In genomic region chr2:127448526-127448925, GRCh38 we compare ENCODE assay signal across 18 cellular contexts. TPM values are rescaled to one million over a fixed set of nuclear protein-coding genes. Genes with fewer than 3 reads are reported as not detected.
DNase-seq lines count a peak whose midpoint lies in the region; ATAC-seq and TF ChIP-seq lines count a peak whose summit lies in the region.
"Had no signal": no experiment of that assay in that cellular context is flagged by ENCODE, and none has a peak within 500 bp of the region (broad histone marks: within the 10 kb centered on the region; RNA-seq: fewer than 3 reads in every experiment).

No MANE protein-coding gene starts in this region.

- no peaks in the 10 kb centered on the region for H4K20me1 ChIP-seq in Karpas-422 (ENCODE audit: insufficient read depth, low read depth, low read length)

- H3K9me2 ChIP-seq in Karpas-422 (replicated peaks; ENCODE audit: insufficient read depth, low read length), result no peaks in the 10 kb centered on the region

- H3K79me2 ChIP-seq in Karpas-422 (ENCODE audit: low read length), result no peaks in the 10 kb centered on the region

- no peak overlapping the region for H3K4ac ChIP-seq in neuronal stem cell (ENCODE audit: low read length)

- H3K4me2 ChIP-seq in Karpas-422 (ENCODE audit: low read depth, low read length, poor library complexity, severe bottlenecking), result no peak overlapping the region
- no peak overlapping the region for H3K4me2 ChIP-seq in neuronal stem cell (ENCODE audit: insufficient read depth, low read length, poor library complexity, severe bottlenecking)

- no peak overlapping the region for H4K91ac ChIP-seq in neuronal stem cell (ENCODE audit: low read depth, low read length, poor library complexity)

- H3K36me3 ChIP-seq in adipocyte (ENCODE audit: control insufficient read depth, insufficient read depth, low read length, severe bottlenecking), result peaks cover 4% of the 10 kb centered on the region
- no peaks in the 10 kb centered on the region for H3K36me3 ChIP-seq in Karpas-422 (ENCODE audit: insufficient read depth, low read length)
- no peaks in the 10 kb centered on the region for H3K36me3 ChIP-seq in neuronal stem cell (replicated peaks in 1 of 2; ENCODE audit: control insufficient read depth in 2 of 2, insufficient read depth in 2 of 2, low read length in 2 of 2)
- H3K36me3 ChIP-seq: MG63 had no signal

- POLR2A ChIA-PET in AG04449 (lab: Yijun Ruan, JAX), result interaction anchor here (0.7 kb wide), 1 partner anchor 31 kb away, joined by 3 read pairs; no protein-coding TSS in a partner anchor

- H3K4me3 ChIP-seq in AG04449 (ENCODE audit: low read depth, low read length), result no peak overlapping the region
- no peak overlapping the region for H3K4me3 ChIP-seq in adipocyte (ENCODE audit: low read length)
- H3K4me3 ChIP-seq in fibroblast of pulmonary artery (replicated peaks; ENCODE audit: low read depth, low read length), result no peak overlapping the region
- H3K4me3 ChIP-seq in Karpas-422 (ENCODE audit: low read length), result no peak overlapping the region
- no peak overlapping the region for H3K4me3 ChIP-seq in neuronal stem cell (ENCODE audit: low read length in 2 of 2)
- H3K4me3 ChIP-seq: MG63 had no signal

- no peak overlapping the region for H3K18ac ChIP-seq in neuronal stem cell (ENCODE audit: low read length)

- no peak overlapping the region for H3K9ac ChIP-seq in adipocyte (ENCODE audit: low read length)
- H3K9ac ChIP-seq in Karpas-422 (ENCODE audit: low read length), result no peak overlapping the region
- H3K9ac ChIP-seq in neuronal stem cell (ENCODE audit: low read depth, low read length, poor library complexity), result no peak overlapping the region

- CTCF ChIA-PET in AG04449 (lab: Yijun Ruan, JAX), result no interaction called here

- H2BK5ac ChIP-seq in neuronal stem cell (ENCODE audit: low read length), result no peak overlapping the region

- H3K27ac ChIP-seq in Karpas-422 (ENCODE audit: low read length), result no peak overlapping the region
- no peak overlapping the region for H3K27ac ChIP-seq in neuronal stem cell (replicated peaks; ENCODE audit: low read length)
- H3K27ac ChIP-seq: 22Rv1 had no signal

- no peak overlapping the region for H3K23ac ChIP-seq in neuronal stem cell (ENCODE audit: low read depth, low read length, poor library complexity)

- no peak overlapping the region for H2AK5ac ChIP-seq in neuronal stem cell (ENCODE audit: low read depth, low read length)

- no peaks in the 10 kb centered on the region for H3K79me1 ChIP-seq in neuronal stem cell (ENCODE audit: low read depth, low read length)

- peaks cover 8% of the 10 kb centered on the region for H3K4me1 ChIP-seq in adipocyte (ENCODE audit: control insufficient read depth, insufficient read depth, low read length)
- H3K4me1 ChIP-seq in Karpas-422 (ENCODE audit: low read length), result no peaks in the 10 kb centered on the region
- peaks cover 0 to 3% of the 10 kb centered on the region in 2 donors for H3K4me1 ChIP-seq in neuronal stem cell (ENCODE audit: control insufficient read depth in 2 of 2, insufficient read depth in 1 of 2, low read depth in 1 of 2, low read length in 2 of 2)

- H3K27me3 ChIP-seq in adipocyte (replicated peaks; ENCODE audit: control insufficient read depth, insufficient read depth, low read length) (no peaks in the 10 kb centered on the region), Karpas-422 (ENCODE audit: low read length) (no peaks in the 10 kb centered on the region), neuronal stem cell (ENCODE audit: control insufficient read depth in 3 of 3, insufficient read depth in 3 of 3, low read depth in 1 of 3, low read length in 3 of 3) (no peaks in the 10 kb centered on the region)
- H3K27me3 ChIP-seq: MG63 had no signal

- H2BK15ac ChIP-seq in neuronal stem cell (ENCODE audit: low read length), result no peak overlapping the region

- H4K8ac ChIP-seq in neuronal stem cell (ENCODE audit: low read depth, low read length), result no peak overlapping the region

- H2AFZ ChIP-seq in Karpas-422 (ENCODE audit: low read length) (no peak overlapping the region), neuronal stem cell (ENCODE audit: low read length) (no peak overlapping the region)

- H3K14ac ChIP-seq in neuronal stem cell (ENCODE audit: low read length), result no peak overlapping the region

- H3K9me3 ChIP-seq in adipocyte (ENCODE audit: control insufficient read depth, low read length) (peaks cover 6% of the 10 kb centered on the region), Karpas-422 (ENCODE audit: low read length) (no peaks in the 10 kb centered on the region), neuronal stem cell (replicated peaks in 1 of 2; ENCODE audit: control insufficient read depth in 2 of 2, insufficient read depth in 1 of 2, low read depth in 1 of 2, low read length in 2 of 2) (no peaks in the 10 kb centered on the region)

- DNase-seq in AG04449 (ENCODE audit: low read depth, low spot score), result peak; percentile 17
- DNase-seq in GM03348 (ENCODE audit: low spot score), result peak; percentile 67
- peak; percentile 52 for DNase-seq in adipocyte (ENCODE audit: low read depth)
- peak; percentile 19 for DNase-seq in fibroblast of pulmonary artery (ENCODE audit: low read depth)
- DNase-seq in Karpas-422, result no peak
- no peak for DNase-seq in neuronal stem cell (ENCODE audit: low spot score)
- no peak for DNase-seq in stimulated activated CD4-positive, alpha-beta T cell treated with anti-CD3 and anti-CD28 coated beads, Interleukin-1b, Interleukin-23, amount 100 ng/mL, for 48 hours
- DNase-seq: HCEC 1CT, KG1, MG63, NCI-H1092, NCI-H146, NCI-H510A treated with DMSO at 0.1 percent for 48 hours, NCI-H82 had no signal

- ATAC-seq in HG03520 (IDR thresholded peaks at IDR 0.05; ENCODE audit: unreplicated experiment), result no peak

- no peak overlapping the region for H2BK120ac ChIP-seq in neuronal stem cell (ENCODE audit: low read depth, low read length)

- TF ChIP-seq CTCF in AG04449 (IDR thresholded peaks at IDR 0.05; ENCODE audit: insufficient read depth, low read length, missing control alignments), result no peak
- TF ChIP-seq CTCF in fibroblast of pulmonary artery (IDR thresholded peaks at IDR 0.05; ENCODE audit: low read length, missing control alignments), result no peak

- no CpG with 5 or more reads among the region's 2 CpGs for WGBS in neuronal stem cell (ENCODE audit: extremely low coverage in 2 of 2, insufficient read length in 2 of 2, insufficient replicate concordance in 1 of 2), 2 donors

- no peak overlapping the region for H2BK12ac ChIP-seq in neuronal stem cell (ENCODE audit: low read length)

RNA-seq across cellular contexts. Expression of gene PROC, which starts 30.3 kb away (rescaled TPM):
- not detected in 2 replicates for total RNA-seq in Karpas-422 (2014; rRNA removed; shearing (Covaris generic); ENCODE audit: low replicate concordance)
- polyA plus RNA-seq in neuronal stem cell (2013, experiment 1 of 2), result 0.07 TPM
- polyA plus RNA-seq in neuronal stem cell (2013, experiment 2 of 2), result 0.07 TPM
- total RNA-seq: Daoy had no signal
- polyA plus RNA-seq: CD14-positive monocyte had no signal

Comparison
In these comparisons a context has a peak if more than half of its experiments do, and no peak if none do; other contexts are left out.
1. DNase-seq: peak in AG04449 (single experiment), GM03348 (single experiment), adipocyte (single experiment) and fibroblast of pulmonary artery (single experiment); none in Karpas-422 (single experiment), neuronal stem cell (single experiment) and stimulated activated CD4-positive, alpha-beta T cell treated with anti-CD3 and anti-CD28 coated beads, Interleukin-1b, Interleukin-23, amount 100 ng/mL, for 48 hours (single experiment).